ENCODE assay signal across 9 cellular contexts in genomic region chr7:43569424-43569823, GRCh38. TPM values are rescaled to one million over a fixed set of nuclear protein-coding genes. Genes with fewer than 3 reads are reported as not detected.
DNase-seq lines count a peak whose midpoint lies in the region; ATAC-seq and TF ChIP-seq lines count a peak whose summit lies in the region.
"Had no signal": no experiment of that assay in that cellular context is flagged by ENCODE, and none has a peak within 500 bp of the region (broad histone marks: within the 10 kb centered on the region; RNA-seq: fewer than 3 reads in every experiment).

No MANE protein-coding gene starts in this region.

- H3K27ac Mint-ChIP-seq in naive thymus-derived CD8-positive, alpha-beta T cell: no peak overlapping the region

- H3K36me3 ChIP-seq in esophagus muscularis mucosa (no peaks in the 10 kb centered on the region), tibial nerve (no peaks in the 10 kb centered on the region), heart right ventricle (no peaks in the 10 kb centered on the region), HAP-1 (replicated peaks) (no peaks in the 10 kb centered on the region)

- DNase-seq in ELR (ENCODE audit: low read depth) (peak; percentile 94), esophagus muscularis mucosa (ENCODE audit: extremely low spot score) (peak; percentile 70), tibial nerve (ENCODE audit: low spot score in 2 of 2) (no peak), heart right ventricle (no peak), HAP-1 (ENCODE audit: low spot score in 2 of 2) (no peak)
- DNase-seq in naive thymus-derived CD8-positive, alpha-beta T cell: no peak
- DNase-seq: activated T-cell treated with anti-CD3 and anti-CD28 coated beads, Interleukin-2, amount 50 U/mL, for 1 hour had no signal

- peaks cover 0 to 6% (median 5%) of the 10 kb centered on the region in 4 donors for H3K4me1 Mint-ChIP-seq in naive thymus-derived CD8-positive, alpha-beta T cell

- ATAC-seq in GM21515 (IDR thresholded peaks at IDR 0.05; ENCODE audit: unreplicated experiment) (peak; percentile 56), HG03521 (IDR thresholded peaks at IDR 0.05; ENCODE audit: unreplicated experiment) (peak; percentile 60), heart right ventricle (no peak)
- no peak for ATAC-seq in naive thymus-derived CD8-positive, alpha-beta T cell

- H3K4me3 ChIP-seq in esophagus muscularis mucosa (no peak overlapping the region), tibial nerve (no peak overlapping the region), heart right ventricle (no peak overlapping the region), HAP-1 (no peak overlapping the region)

- POLR2A ChIA-PET in naive thymus-derived CD8-positive, alpha-beta T cell (lab: Charles Lee): no interaction called here

- no peaks in the 10 kb centered on the region for H3K9me3 ChIP-seq in esophagus muscularis mucosa
- no peaks in the 10 kb centered on the region for H3K9me3 ChIP-seq in tibial nerve
- no peaks in the 10 kb centered on the region for H3K9me3 ChIP-seq in heart right ventricle
- H3K9me3 ChIP-seq in HAP-1: no peaks in the 10 kb centered on the region

- in situ Hi-C loops in HAP-1 (cut with MboI; ENCODE audit: low sequenced_read_pairs): no loop called here

- intact Hi-C loops in esophagus muscularis mucosa (cut with DNase I) (no loop called here), heart right ventricle (cut with DNase I) (no loop called here)

- H3K4me1 ChIP-seq in esophagus muscularis mucosa (no peaks in the 10 kb centered on the region), tibial nerve (peaks cover 0 to 9% (median 0%) of the 10 kb centered on the region in 4 donors), heart right ventricle (peaks cover 0 to 19% (median 0%) of the 10 kb centered on the region in 9 donors), HAP-1 (no peaks in the 10 kb centered on the region)

- H3K36me3 Mint-ChIP-seq in naive thymus-derived CD8-positive, alpha-beta T cell: no peaks in the 10 kb centered on the region

- TF ChIP-seq POLR2A in esophagus muscularis mucosa (IDR thresholded peaks at IDR 0.05; ENCODE audit: low read depth): no peak
- TF ChIP-seq POLR2A in tibial nerve (IDR thresholded peaks at IDR 0.05): no peak

- TF ChIP-seq EP300 in esophagus muscularis mucosa (IDR thresholded peaks at IDR 0.05): no peak
- no peak for TF ChIP-seq EP300 in tibial nerve (IDR thresholded peaks at IDR 0.05)

- no peak overlapping the region for H3K4me3 Mint-ChIP-seq in naive thymus-derived CD8-positive, alpha-beta T cell

- TF ChIP-seq CTCF in esophagus muscularis mucosa (IDR thresholded peaks at IDR 0.05) (no peak), tibial nerve (IDR thresholded peaks at IDR 0.05) (no peak), heart right ventricle (IDR thresholded peaks at IDR 0.05) (no peak)

- 86% methylated on average over 4 of the region's 4 CpGs for WGBS in esophagus muscularis mucosa
- WGBS in tibial nerve, 2 donors: 77 to 78% methylated on average over 4 of the region's 4 CpGs
- 78 to 83% methylated on average over 4 of the region's 4 CpGs for WGBS in heart right ventricle, 2 donors

- H3K27me3 ChIP-seq in esophagus muscularis mucosa: no peaks in the 10 kb centered on the region
- no peaks in the 10 kb centered on the region for H3K27me3 ChIP-seq in tibial nerve
- H3K27me3 ChIP-seq in heart right ventricle: peaks cover 0 to 3% (median 0%) of the 10 kb centered on the region in 7 donors
- H3K27me3 ChIP-seq in HAP-1 (ENCODE audit: low read depth): peaks cover 7% of the 10 kb centered on the region

- no peaks in the 10 kb centered on the region for H3K9me3 Mint-ChIP-seq in naive thymus-derived CD8-positive, alpha-beta T cell

- no peak overlapping the region for H3K27ac ChIP-seq in esophagus muscularis mucosa (replicated peaks in 1 of 4)
- no peak overlapping the region for H3K27ac ChIP-seq in tibial nerve
- H3K27ac ChIP-seq in heart right ventricle: no peak overlapping the region

- peaks cover 0 to 3% (median under 1%) of the 10 kb centered on the region in 5 donors for H3K27me3 Mint-ChIP-seq in naive thymus-derived CD8-positive, alpha-beta T cell

RNA-seq across cellular contexts. Expression of gene STK17A, which starts 13.5 kb away (rescaled TPM):
- total RNA-seq in esophagus muscularis mucosa (10 to 100 TPM; 19.5 to 33.3 (median 24.6) TPM), tibial nerve (10 to 100 TPM in 2 of 4 donors, 1 to 10 TPM in 2; 9.0 to 23.6 (median 13.5) TPM), heart right ventricle (10 to 100 TPM; 10.6 to 37.4 (median 23.3) TPM)
- total RNA-seq in naive thymus-derived CD8-positive, alpha-beta T cell: 100 to 1,000 TPM; 203 to 208 TPM
- 100 to 1,000 TPM; 242 to 346 (median 262) TPM for polyA plus RNA-seq in naive thymus-derived CD8-positive, alpha-beta T cell
- polyA plus RNA-seq in heart right ventricle: 10 to 100 TPM in 1 of 2 donors, 1 to 10 TPM in 1; 7.8 to 11.5 TPM

Comparison
In these comparisons a context has a peak if more than half of its experiments do, and no peak if none do; other contexts are left out.
1. DNase-seq: peak in ELR (single experiment) and esophagus muscularis mucosa (single experiment); none in tibial nerve (0 of 2), naive thymus-derived CD8-positive, alpha-beta T cell (0 of 10), heart right ventricle (0 of 2) and HAP-1 (0 of 2).
2. ATAC-seq: peak in GM21515 (single experiment) and HG03521 (single experiment); none in naive thymus-derived CD8-positive, alpha-beta T cell (0 of 2) and heart right ventricle (0 of 8).
3. RNA of gene STK17A, which starts 13.5 kb away (total RNA-seq): 203 to 208 TPM in naive thymus-derived CD8-positive, alpha-beta T cell; 19.5 to 33.3 TPM in esophagus muscularis mucosa, 10.6 to 37.4 TPM in heart right ventricle and 9.0 to 23.6 TPM in tibial nerve; every median in the first group is over 4 times any median in the second.